Comparison of ENCODE assay signal across 7 cellular contexts in genomic region chrX:67555578-67556203, GRCh38. TPM values are rescaled to one million over a fixed set of nuclear protein-coding genes. Genes with fewer than 3 reads are reported as not detected.
DNase-seq lines count a peak whose midpoint lies in the region; ATAC-seq and TF ChIP-seq lines count a peak whose summit lies in the region.

No MANE protein-coding gene starts in this region.

- H3K27ac ChIP-seq in SJCRH30 (no peak overlapping the region), upper lobe of left lung (no peak overlapping the region)

- DNase-seq in GM10266 (ENCODE audit: extremely low spot score) (no peak), HAP-1 (ENCODE audit: low spot score in 2 of 2) (peak; percentile 67 to 70), SJCRH30 (peak; percentile 38 to 70), head of caudate nucleus (peak in 23 of 42 donors; percentile 4 to 58 (median 16)), upper lobe of left lung (peak in 1 of 2 donors; percentile 61), 8988T (no peak)
- no peak for DNase-seq in stimulated activated CD8-positive, alpha-beta memory T cell treated with anti-CD3 and anti-CD28 coated beads, Interleukin-4, amount 100 ng/mL, for 48 hours

- H3K27me3 ChIP-seq in HAP-1 (ENCODE audit: low read depth) (no peaks in the 10 kb centered on the region), SJCRH30 (no peaks in the 10 kb centered on the region), upper lobe of left lung (no peaks in the 10 kb centered on the region)

- in situ Hi-C loops in HAP-1 (cut with MboI; ENCODE audit: low sequenced_read_pairs): no loop called here

- peak; percentile 51 for TF ChIP-seq CTCF in GM10266 (IDR thresholded peaks at IDR 0.05; ENCODE audit: control insufficient read depth, insufficient read depth, low read depth, missing control alignments)
- peak; percentile 41 to 80 (median 66) for TF ChIP-seq CTCF in upper lobe of left lung (IDR thresholded peaks at IDR 0.05)

- H3K36me3 ChIP-seq in HAP-1 (replicated peaks) (peaks cover 13% of the 10 kb centered on the region), SJCRH30 (peaks cover 5% of the 10 kb centered on the region), upper lobe of left lung (no peaks in the 10 kb centered on the region)

- no peak for TF ChIP-seq POLR2A in upper lobe of left lung (IDR thresholded peaks at IDR 0.05)

- H3K9me3 ChIP-seq in HAP-1 (peaks cover 4% of the 10 kb centered on the region), SJCRH30 (replicated peaks) (no peaks in the 10 kb centered on the region), upper lobe of left lung (no peaks in the 10 kb centered on the region)

- WGBS in upper lobe of left lung, 2 donors: 30 to 69% methylated on average over 4 to 7 of the region's 7 CpGs

- peak; percentile 48 to 68 for ATAC-seq in upper lobe of left lung (ENCODE audit: low FRiP score in 2 of 2)

- H3K4me1 ChIP-seq in HAP-1 (peaks cover 18% of the 10 kb centered on the region), SJCRH30 (no peaks in the 10 kb centered on the region), upper lobe of left lung (no peaks in the 10 kb centered on the region)

- intact Hi-C loops in head of caudate nucleus (cut with DNase I): no loop called here

- no peak for TF ChIP-seq EP300 in upper lobe of left lung (IDR thresholded peaks at IDR 0.05)

- H3K4me3 ChIP-seq in HAP-1 (no peak overlapping the region), SJCRH30 (no peak overlapping the region), upper lobe of left lung (no peak overlapping the region)

RNA-seq across cellular contexts. Expression of gene AR, which starts 11.9 kb away (rescaled TPM):
- total RNA-seq in SJCRH30 (2014; rRNA removed; shearing (Covaris generic)): 14.2 and 15.2 TPM in 2 replicates
- total RNA-seq in upper lobe of left lung: 1 to 10 TPM; 2.0 to 5.8 (median 2.6) TPM

Comparison
In these comparisons a context has a peak if more than half of its experiments do, and no peak if none do; other contexts are left out.
1. DNase-seq: peak in HAP-1 (2 of 2), SJCRH30 (2 of 2) and head of caudate nucleus (23 of 42); none in GM10266 (single experiment), 8988T (single experiment) and stimulated activated CD8-positive, alpha-beta memory T cell treated with anti-CD3 and anti-CD28 coated beads, Interleukin-4, amount 100 ng/mL, for 48 hours (single experiment).